ENCODE assay signal across 11 cellular contexts in the genomic region with DNA sequence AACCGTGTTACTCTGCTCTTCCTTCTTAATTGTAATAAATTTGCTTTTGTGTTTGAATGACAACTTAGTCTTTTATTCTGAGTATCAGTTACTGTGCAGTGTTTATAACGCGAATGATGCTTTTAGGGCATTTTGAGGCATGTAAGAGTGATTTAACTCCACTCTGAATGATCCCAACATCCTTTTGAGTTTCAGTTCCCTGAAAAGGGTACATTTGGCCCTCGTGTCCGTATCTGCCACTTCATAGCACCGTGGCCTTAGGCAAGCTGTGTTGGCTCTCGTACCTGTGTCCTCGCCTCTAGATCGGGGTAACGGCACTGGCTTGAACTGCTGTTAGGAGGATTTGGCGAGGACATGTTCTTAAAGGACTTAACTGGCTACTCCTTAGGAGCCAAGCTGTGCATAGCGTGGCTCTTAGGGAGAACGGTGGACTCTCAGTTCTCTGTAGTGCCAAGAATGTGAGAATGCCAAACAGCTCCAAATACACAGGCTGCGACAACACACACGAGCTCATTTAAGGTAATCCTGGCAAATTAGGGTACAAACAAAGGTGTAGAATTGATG.
DNase-seq lines count a peak whose midpoint lies in the region; ATAC-seq and TF ChIP-seq lines count a peak whose summit lies in the region.
"Had no signal": no experiment of that assay in that cellular context is flagged by ENCODE, and none has a peak within 500 bp of the region (broad histone marks: within the 10 kb centered on the region; RNA-seq: fewer than 3 reads in every experiment).

No MANE protein-coding gene starts in this region.

- H3K4me1 ChIP-seq in OCI-LY1 (ENCODE audit: insufficient read depth, low read length, severe bottlenecking) (peaks cover 75% of the 10 kb centered on the region), ovary (ENCODE audit: insufficient read depth) (peaks cover 12% of the 10 kb centered on the region)

- no peaks in the 10 kb centered on the region for H3K9me2 ChIP-seq in OCI-LY1 (ENCODE audit: low read depth, low read length)

- 82 to 90% (median 86%) methylated on average over 15 of the region's 15 CpGs for WGBS in ovary, 3 donors

- H3K36me3 ChIP-seq in OCI-LY1 (ENCODE audit: insufficient read depth, low read length) (peaks cover 26% of the 10 kb centered on the region), ovary (no peaks in the 10 kb centered on the region)

- peaks cover 77% of the 10 kb centered on the region for H3K4me1 Mint-ChIP-seq in activated naive CD4-positive, alpha-beta T cell treated with anti-CD3 and anti-CD28 coated beads, Interleukin-2, amount 10 ng/mL, durations not matched to agents 7 days and 5 days
- peaks cover 85 to 99% of the 10 kb centered on the region in 2 donors for H3K4me1 Mint-ChIP-seq in immature natural killer cell
- H3K4me1 Mint-ChIP-seq in stimulated activated effector memory CD8-positive, alpha-beta T cell treated with anti-CD3 and anti-CD28 coated beads, Interleukin-12 subunit alpha, Interleukin-12 subunit beta, amount 100 ng/mL, for 72 hours: peaks cover 74% of the 10 kb centered on the region

- no peaks in the 10 kb centered on the region for H3F3A ChIP-seq in OCI-LY1 (ENCODE audit: insufficient read depth, low read length)

- peak overlapping the region; percentile 34; the same call in 1 of the 2 replicates for H3K9ac ChIP-seq in OCI-LY1 (ENCODE audit: low read length)

- TF ChIP-seq POLR2A in ovary (IDR thresholded peaks at IDR 0.05): no peak

- H3K4me3 ChIP-seq in OCI-LY1 (ENCODE audit: low read depth, low read length, poor library complexity, severe bottlenecking) (no peak overlapping the region), ovary (no peak overlapping the region)

- CTCF ChIA-PET in activated naive CD4-positive, alpha-beta T cell treated with anti-CD3 and anti-CD28 coated beads, Interleukin-2, amount 10 ng/mL, durations not matched to agents 7 days and 5 days (lab: Charles Lee): interaction anchor here (1.0 to 2.9 kb wide), 3 partner anchors 12 to 83 kb away, joined by 3 to 18 read pairs (median 3); no protein-coding TSS in a partner anchor

- H3K27ac ChIP-seq in OCI-LY1 (ENCODE audit: low read depth, low read length, poor library complexity, severe bottlenecking): peak overlapping the region; percentile 38
- H3K27ac ChIP-seq in caudate nucleus (ENCODE audit: low read depth, low read length): no peak overlapping the region
- no peak overlapping the region for H3K27ac ChIP-seq in ovary

- H3K9me3 Mint-ChIP-seq in activated naive CD4-positive, alpha-beta T cell treated with anti-CD3 and anti-CD28 coated beads, Interleukin-2, amount 10 ng/mL, durations not matched to agents 7 days and 5 days: no peaks in the 10 kb centered on the region
- H3K9me3 Mint-ChIP-seq in immature natural killer cell: no peaks in the 10 kb centered on the region
- no peaks in the 10 kb centered on the region for H3K9me3 Mint-ChIP-seq in stimulated activated effector memory CD8-positive, alpha-beta T cell treated with anti-CD3 and anti-CD28 coated beads, Interleukin-12 subunit alpha, Interleukin-12 subunit beta, amount 100 ng/mL, for 72 hours

- no peaks in the 10 kb centered on the region; the same call in 1 of the 2 replicates for H4K20me1 ChIP-seq in OCI-LY1 (ENCODE audit: insufficient read depth, low read length)

- peak overlapping the region; percentile 3; the same call in 1 of the 2 replicates for H3K4me2 ChIP-seq in OCI-LY1 (ENCODE audit: low read length)

- ATAC-seq in stimulated activated effector memory CD8-positive, alpha-beta T cell treated with anti-CD3 and anti-CD28 coated beads, Interleukin-12 subunit alpha, Interleukin-12 subunit beta, amount 100 ng/mL, for 72 hours: no peak
- no peak for ATAC-seq in GM18870 (IDR thresholded peaks at IDR 0.05; ENCODE audit: unreplicated experiment)
- ATAC-seq: HCT116 had no signal

- peaks cover 85% of the 10 kb centered on the region for H3K79me2 ChIP-seq in OCI-LY1 (ENCODE audit: insufficient read depth, low read length)

- H2AFZ ChIP-seq in OCI-LY1 (ENCODE audit: low read length): no peak overlapping the region

- no peak for TF ChIP-seq EP300 in ovary (IDR thresholded peaks at IDR 0.05)

- H3K9me3 ChIP-seq in OCI-LY1 (ENCODE audit: low read length) (no peaks in the 10 kb centered on the region), ovary (no peaks in the 10 kb centered on the region)

- TF ChIP-seq CTCF in OCI-LY1 (IDR thresholded peaks at IDR 0.05; ENCODE audit: low read length): no peak
- TF ChIP-seq CTCF in ovary (IDR thresholded peaks at IDR 0.05): no peak

- no peaks in the 10 kb centered on the region for H3K27me3 Mint-ChIP-seq in activated naive CD4-positive, alpha-beta T cell treated with anti-CD3 and anti-CD28 coated beads, Interleukin-2, amount 10 ng/mL, durations not matched to agents 7 days and 5 days
- peaks cover 0 to 3% (median 0%) of the 10 kb centered on the region in 3 donors for H3K27me3 Mint-ChIP-seq in immature natural killer cell (ENCODE audit: low read depth in 3 of 3)

- peak overlapping the region; percentile 24 for H3K27ac Mint-ChIP-seq in activated naive CD4-positive, alpha-beta T cell treated with anti-CD3 and anti-CD28 coated beads, Interleukin-2, amount 10 ng/mL, durations not matched to agents 7 days and 5 days
- peak overlapping the region; percentile 71 to 95 (median 92) for H3K27ac Mint-ChIP-seq in immature natural killer cell
- H3K27ac Mint-ChIP-seq in stimulated activated effector memory CD8-positive, alpha-beta T cell treated with anti-CD3 and anti-CD28 coated beads, Interleukin-12 subunit alpha, Interleukin-12 subunit beta, amount 100 ng/mL, for 72 hours: peak overlapping the region; percentile 74

- intact Hi-C loops in ovary (cut with DNase I): no loop called here

- no peak overlapping the region for H3K4me3 Mint-ChIP-seq in activated naive CD4-positive, alpha-beta T cell treated with anti-CD3 and anti-CD28 coated beads, Interleukin-2, amount 10 ng/mL, durations not matched to agents 7 days and 5 days
- peak overlapping the region in 3 of 5 donors; percentile 34 to 81 (median 51) for H3K4me3 Mint-ChIP-seq in immature natural killer cell
- H3K4me3 Mint-ChIP-seq in stimulated activated effector memory CD8-positive, alpha-beta T cell treated with anti-CD3 and anti-CD28 coated beads, Interleukin-12 subunit alpha, Interleukin-12 subunit beta, amount 100 ng/mL, for 72 hours: peak overlapping the region; percentile 22

- H3K27me3 ChIP-seq in OCI-LY1 (ENCODE audit: insufficient read depth, low read length) (no peaks in the 10 kb centered on the region), ovary (no peaks in the 10 kb centered on the region)

- H3K36me3 Mint-ChIP-seq in activated naive CD4-positive, alpha-beta T cell treated with anti-CD3 and anti-CD28 coated beads, Interleukin-2, amount 10 ng/mL, durations not matched to agents 7 days and 5 days: peaks cover 48% of the 10 kb centered on the region
- peaks cover 0 to 11% (median 4%) of the 10 kb centered on the region in 3 donors for H3K36me3 Mint-ChIP-seq in immature natural killer cell
- H3K36me3 Mint-ChIP-seq in stimulated activated effector memory CD8-positive, alpha-beta T cell treated with anti-CD3 and anti-CD28 coated beads, Interleukin-12 subunit alpha, Interleukin-12 subunit beta, amount 100 ng/mL, for 72 hours: peaks cover 56% of the 10 kb centered on the region

- no peak for DNase-seq in activated naive CD4-positive, alpha-beta T cell treated with anti-CD3 and anti-CD28 coated beads, Interleukin-2, amount 10 ng/mL, durations not matched to agents 7 days and 5 days
- no peak for DNase-seq in activated naive CD4-positive, alpha-beta T cell treated with anti-CD3 and anti-CD28 coated beads, Interleukin-2, amount 50 U/mL, for 16 hours
- DNase-seq in immature natural killer cell: no peak
- DNase-seq in stimulated activated effector memory CD8-positive, alpha-beta T cell treated with anti-CD3 and anti-CD28 coated beads, Interleukin-12 subunit alpha, Interleukin-12 subunit beta, amount 100 ng/mL, for 72 hours (ENCODE audit: low spot score in 2 of 2): no peak
- DNase-seq in caudate nucleus (lab: John Stamatoyannopoulos, UW): no peak
- DNase-seq in ovary: no peak
- DNase-seq: NCI-H1105 treated with DMSO at 0.1 percent for 48 hours, NCI-H524 treated with DMSO at 0.1 percent for 48 hours had no signal

Comparison
In these comparisons a context has a peak if more than half of its experiments do, and no peak if none do; other contexts are left out.
1. H3K27ac Mint-ChIP-seq: peak in every context shown above with its lines; median percentile 92 in immature natural killer cell; 74 in stimulated activated effector memory CD8-positive, alpha-beta T cell treated with anti-CD3 and anti-CD28 coated beads, Interleukin-12 subunit alpha, Interleukin-12 subunit beta, amount 100 ng/mL, for 72 hours; 24 in activated naive CD4-positive, alpha-beta T cell treated with anti-CD3 and anti-CD28 coated beads, Interleukin-2, amount 10 ng/mL, durations not matched to agents 7 days and 5 days.